In the genomic region with DNA sequence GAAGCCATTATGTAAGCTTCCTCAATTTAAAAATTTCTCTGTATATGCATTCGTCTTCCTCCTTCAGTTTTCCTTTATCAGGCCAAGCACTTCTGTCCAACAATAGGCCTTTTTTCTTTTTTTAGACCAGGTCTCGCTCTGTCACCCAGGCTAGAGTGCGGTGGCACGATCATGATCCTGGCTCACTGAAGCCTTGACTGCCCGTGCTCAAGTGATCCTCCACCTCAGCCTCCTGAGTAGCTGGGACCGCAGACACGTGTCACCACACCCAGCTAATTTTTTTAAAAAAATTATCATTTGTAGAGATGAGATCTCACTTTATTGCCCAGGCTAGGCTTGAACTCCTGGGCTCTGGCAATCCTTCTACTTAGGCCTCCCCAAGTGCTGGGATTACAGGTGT, we compare ENCODE assay signal across 11 cellular contexts. TPM values are rescaled to one million over a fixed set of nuclear protein-coding genes. Genes with fewer than 3 reads are reported as not detected.
A peak's percentile ranks its signal among the peaks of the same experiment; 100 is the strongest.
DNase-seq lines count a peak whose midpoint lies in the region; ATAC-seq and TF ChIP-seq lines count a peak whose summit lies in the region.
"Had no signal": no experiment of that assay in that cellular context is flagged by ENCODE, and none has a peak within 500 bp of the region (broad histone marks: within the 10 kb centered on the region; RNA-seq: fewer than 3 reads in every experiment).

No MANE protein-coding gene starts in this region.

- H3K4me3 Mint-ChIP-seq in CD14-positive monocyte: peak overlapping the region; percentile 54 to 62
- no peak overlapping the region for H3K4me3 Mint-ChIP-seq in activated T-helper 17 cell treated with anti-CD3 and anti-CD28 coated beads, Interleukin-2, amount 50 U/mL, for 72 hours
- no peak overlapping the region for H3K4me3 Mint-ChIP-seq in T-helper 2 cell treated with Interferon-gamma antibody and Interleukin-4, amounts not matched to agents 5 μg/mL and 100 μg/mL, for 36 hours

- intact Hi-C loops in CD14-positive monocyte (cut with micrococcal nuclease): no loop called here

- no peak for TF ChIP-seq CTCF in CD14-positive monocyte (IDR thresholded peaks at IDR 0.05)

- no peaks in the 10 kb centered on the region for H3K9me3 Mint-ChIP-seq in CD14-positive monocyte
- no peaks in the 10 kb centered on the region for H3K9me3 Mint-ChIP-seq in activated T-helper 17 cell treated with anti-CD3 and anti-CD28 coated beads, Interleukin-2, amount 50 U/mL, for 72 hours
- no peaks in the 10 kb centered on the region for H3K9me3 Mint-ChIP-seq in T-helper 2 cell treated with Interferon-gamma antibody and Interleukin-4, amounts not matched to agents 5 μg/mL and 100 μg/mL, for 36 hours

- H3K27ac Mint-ChIP-seq in CD14-positive monocyte: peak overlapping the region; percentile 81 to 93 (median 90)
- H3K27ac Mint-ChIP-seq in activated T-helper 17 cell treated with anti-CD3 and anti-CD28 coated beads, Interleukin-2, amount 50 U/mL, for 72 hours: peak overlapping the region; percentile 19
- H3K27ac Mint-ChIP-seq in T-helper 2 cell treated with Interferon-gamma antibody and Interleukin-4, amounts not matched to agents 5 μg/mL and 100 μg/mL, for 36 hours: no peak overlapping the region

- ATAC-seq in GM19351 (IDR thresholded peaks at IDR 0.05; ENCODE audit: unreplicated experiment) (peak; percentile 88), HG03060 (IDR thresholded peaks at IDR 0.05; ENCODE audit: low read depth, unreplicated experiment) (peak; percentile 83)
- ATAC-seq in activated T-helper 17 cell treated with anti-CD3 and anti-CD28 coated beads, Interleukin-2, amount 50 U/mL, for 72 hours (replicated peaks): no peak

- peaks cover 0 to 2% (median 0%) of the 10 kb centered on the region in 3 donors for H3K27me3 Mint-ChIP-seq in CD14-positive monocyte (ENCODE audit: low read depth in 3 of 3)
- H3K27me3 Mint-ChIP-seq in activated T-helper 17 cell treated with anti-CD3 and anti-CD28 coated beads, Interleukin-2, amount 50 U/mL, for 72 hours: no peaks in the 10 kb centered on the region
- H3K27me3 Mint-ChIP-seq in T-helper 2 cell treated with Interferon-gamma antibody and Interleukin-4, amounts not matched to agents 5 μg/mL and 100 μg/mL, for 36 hours (ENCODE audit: low read depth): no peaks in the 10 kb centered on the region

- H3K36me3 Mint-ChIP-seq in CD14-positive monocyte: peaks cover 4 to 7% of the 10 kb centered on the region in 2 donors
- H3K36me3 Mint-ChIP-seq in activated T-helper 17 cell treated with anti-CD3 and anti-CD28 coated beads, Interleukin-2, amount 50 U/mL, for 72 hours (ENCODE audit: low read depth): no peaks in the 10 kb centered on the region
- H3K36me3 Mint-ChIP-seq in T-helper 2 cell treated with Interferon-gamma antibody and Interleukin-4, amounts not matched to agents 5 μg/mL and 100 μg/mL, for 36 hours (ENCODE audit: low read depth): peaks cover 5% of the 10 kb centered on the region

- peaks cover 51% of the 10 kb centered on the region for H3K4me1 Mint-ChIP-seq in CD14-positive monocyte
- H3K4me1 Mint-ChIP-seq in activated T-helper 17 cell treated with anti-CD3 and anti-CD28 coated beads, Interleukin-2, amount 50 U/mL, for 72 hours: peaks cover 28% of the 10 kb centered on the region
- peaks cover 21% of the 10 kb centered on the region for H3K4me1 Mint-ChIP-seq in T-helper 2 cell treated with Interferon-gamma antibody and Interleukin-4, amounts not matched to agents 5 μg/mL and 100 μg/mL, for 36 hours (ENCODE audit: low read depth)

- DNase-seq in CD14-positive monocyte (ENCODE audit: low spot score) (no peak), NCI-H524 treated with DMSO at 0.1 percent for 48 hours (lab: John Stamatoyannopoulos, UW) (no peak), NCI-H1105 treated with DMSO at 0.1 percent for 48 hours (lab: John Stamatoyannopoulos, UW) (no peak), NCI-H2029 treated with DMSO at 0.1 percent for 48 hours (lab: John Stamatoyannopoulos, UW) (no peak)
- no peak for DNase-seq in T-helper 2 cell treated with Interferon-gamma antibody and Interleukin-4, amounts not matched to agents 5 μg/mL and 100 μg/mL, for 36 hours (ENCODE audit: low spot score)
- DNase-seq: AML-193, NCI-H526, SW 1271 had no signal

RNA-seq across cellular contexts. Expression of a gene that starts 25.8 kb away (rescaled TPM):
- polyA plus RNA-seq in CD14-positive monocyte: 10 to 100 TPM; 19.7 to 58.3 TPM
- total RNA-seq in activated T-helper 17 cell treated with anti-CD3 and anti-CD28 coated beads, Interleukin-2, amount 50 U/mL, for 72 hours: 10 to 100 TPM; 56.2 to 62.3 TPM

RNA-seq across cellular contexts. Expression of a gene that starts 29.5 kb away (rescaled TPM):
- polyA plus RNA-seq in CD14-positive monocyte: 1 to 10 TPM; 8.2 to 9.1 TPM
- total RNA-seq in activated T-helper 17 cell treated with anti-CD3 and anti-CD28 coated beads, Interleukin-2, amount 50 U/mL, for 72 hours: 10 to 100 TPM; 24.2 to 30.8 TPM

Comparison
In these comparisons a context has a peak if more than half of its experiments do, and no peak if none do; other contexts are left out.
1. H3K4me3 Mint-ChIP-seq: peak in CD14-positive monocyte (2 of 2); none in activated T-helper 17 cell treated with anti-CD3 and anti-CD28 coated beads, Interleukin-2, amount 50 U/mL, for 72 hours (single experiment) and T-helper 2 cell treated with Interferon-gamma antibody and Interleukin-4, amounts not matched to agents 5 μg/mL and 100 μg/mL, for 36 hours (single experiment).